ENCODE assay signal across 8 cellular contexts in the genomic region with DNA sequence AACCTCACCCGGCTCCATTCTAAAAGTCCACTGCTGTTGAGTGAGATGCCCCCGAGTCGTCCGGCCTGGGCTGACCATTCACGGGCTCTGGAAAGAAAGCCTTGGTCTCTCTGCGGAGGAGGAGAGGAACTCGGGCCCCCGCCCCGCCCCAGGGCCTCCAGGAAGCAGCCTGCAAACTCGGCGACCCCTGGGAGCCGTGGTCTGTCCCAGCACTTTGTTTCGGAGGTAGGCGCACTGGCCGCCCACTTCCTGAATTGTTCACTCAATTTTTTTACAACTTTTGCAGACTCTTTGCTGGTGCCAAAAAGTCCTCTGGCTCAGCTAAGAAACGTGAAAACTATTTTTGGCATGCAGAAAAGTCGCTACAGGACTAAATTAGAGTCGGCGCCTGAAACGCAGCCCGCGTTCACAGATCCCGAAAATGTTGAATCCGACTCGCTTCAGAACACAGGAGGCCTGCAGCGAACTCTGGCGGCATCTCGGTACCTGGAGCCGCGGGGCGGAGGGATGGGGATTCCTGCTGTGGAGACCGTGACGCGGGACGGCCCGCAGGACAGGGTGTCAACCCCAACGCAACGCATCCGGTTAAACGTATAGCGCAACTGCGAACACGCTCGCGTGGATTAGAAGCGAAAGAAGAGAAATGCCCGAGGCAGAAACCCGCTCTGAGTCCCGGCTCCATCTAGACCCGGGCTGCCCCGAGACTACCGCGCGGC. TPM values are rescaled to one million over a fixed set of nuclear protein-coding genes. Genes with fewer than 3 reads are reported as not detected.
DNase-seq lines count a peak whose midpoint lies in the region; ATAC-seq and TF ChIP-seq lines count a peak whose summit lies in the region.

No MANE protein-coding gene starts in this region.

- TF ChIP-seq CTCF in HCT116 (IDR thresholded peaks at IDR 0.05 in 2 of 3, conservative IDR thresholded peaks at IDR 0.05 in 1 of 3; ENCODE audit: borderline replicate concordance in 1 of 3, insufficient read depth in 1 of 3, low read depth in 2 of 3, low read length in 2 of 3) (peak in 2 of 3 experiments; percentile 10 to 45; a peak in 1 of 6 replicates), mucosa of descending colon (IDR thresholded peaks at IDR 0.05) (no peak), thyroid gland (IDR thresholded peaks at IDR 0.05) (peak in 5 of 6 experiments; percentile 18 to 63 (median 56))

- 4 to 5% methylated on average over 33 to 46 of the region's 54 CpGs for WGBS in thyroid gland, 2 donors

- H3K9me3 ChIP-seq in HCT116 (ENCODE audit: control insufficient read depth in 1 of 2, insufficient read depth in 1 of 2, low read depth in 1 of 2, low read length in 2 of 2) (no peaks in the 10 kb centered on the region), mucosa of descending colon (no peaks in the 10 kb centered on the region), thyroid gland (no peaks in the 10 kb centered on the region)

- H3K4me3 ChIP-seq in HCT116 (replicated peaks in 1 of 2; ENCODE audit: low read depth in 1 of 2, low read length in 2 of 2) (peak overlapping the region; percentile 43 to 44), mucosa of descending colon (no peak overlapping the region), thyroid gland (replicated peaks in 1 of 3) (peak overlapping the region in 2 of 3 donors; percentile 9 to 77)

- H2AFZ ChIP-seq in HCT116 (ENCODE audit: low read depth, low read length, poor library complexity, severe bottlenecking): no peak overlapping the region

- H3K4me1 ChIP-seq in HCT116 (ENCODE audit: control insufficient read depth in 1 of 2, insufficient read depth in 2 of 2, low read length in 2 of 2): peaks cover 0 to 2% of the 10 kb centered on the region in 2 experiments; a peak in 1 of 4 replicates
- peaks cover 5% of the 10 kb centered on the region for H3K4me1 ChIP-seq in mucosa of descending colon (ENCODE audit: low read depth)
- peaks cover 3 to 24% of the 10 kb centered on the region in 2 donors for H3K4me1 ChIP-seq in thyroid gland

- H3K27me3 Mint-ChIP-seq in activated CD4-positive, alpha-beta memory T cell treated with anti-CD3 and anti-CD28 coated beads for 36 hours: peaks cover 34% of the 10 kb centered on the region

- H3K4me3 Mint-ChIP-seq in activated CD4-positive, alpha-beta memory T cell treated with anti-CD3 and anti-CD28 coated beads for 36 hours: no peak overlapping the region

- H3K4me2 ChIP-seq in HCT116 (ENCODE audit: low read length): peak overlapping the region; percentile 62

- intact Hi-C loops in HCT116 (cut with micrococcal nuclease): no loop called here
- intact Hi-C loops in activated CD4-positive, alpha-beta memory T cell treated with anti-CD3 and anti-CD28 coated beads for 36 hours (cut with micrococcal nuclease): no loop called here
- intact Hi-C loops in mucosa of descending colon (cut with DNase I, micrococcal nuclease): loop anchor here in 1 of 2 donors (10.0 kb wide), 2 partner anchors 68 to 148 kb away; no protein-coding TSS in a partner anchor
- intact Hi-C loops in thyroid gland (cut with DNase I): loop anchor here (5.0 kb wide), 2 partner anchors 36 to 191 kb away; no protein-coding TSS in a partner anchor

- no peaks in the 10 kb centered on the region for H3K79me2 ChIP-seq in HCT116 (ENCODE audit: insufficient read depth, low read length)

- no peaks in the 10 kb centered on the region for H3K36me3 ChIP-seq in HCT116 (ENCODE audit: control insufficient read depth in 1 of 2, insufficient read depth in 2 of 2, low read length in 2 of 2)
- no peaks in the 10 kb centered on the region for H3K36me3 ChIP-seq in mucosa of descending colon (ENCODE audit: low read depth)
- no peaks in the 10 kb centered on the region for H3K36me3 ChIP-seq in thyroid gland

- ATAC-seq in HCT116: peak; percentile 74
- ATAC-seq in mucosa of descending colon: peak; percentile 52
- ATAC-seq in GM21367 (IDR thresholded peaks at IDR 0.05; ENCODE audit: unreplicated experiment): no peak

- peak; percentile 48 for TF ChIP-seq RAD21 in HCT116 (IDR thresholded peaks at IDR 0.05; ENCODE audit: low read depth)

- peaks cover 3% of the 10 kb centered on the region; the same call in 1 of the 2 replicates for H3K27me3 ChIP-seq in HCT116 (ENCODE audit: insufficient read depth, low read length)
- no peaks in the 10 kb centered on the region for H3K27me3 ChIP-seq in thyroid gland

- H3K9ac ChIP-seq in HCT116 (ENCODE audit: low read length): no peak overlapping the region

- H3K27ac ChIP-seq in HCT116 (ENCODE audit: low read depth, low read length): peak overlapping the region; percentile 29; the same call in 1 of the 2 replicates
- peak overlapping the region; percentile 75 to 94 (median 85) for H3K27ac ChIP-seq in thyroid gland

- H3K4me1 Mint-ChIP-seq in activated CD4-positive, alpha-beta memory T cell treated with anti-CD3 and anti-CD28 coated beads for 36 hours (ENCODE audit: low read depth): peaks cover 7% of the 10 kb centered on the region

- no peaks in the 10 kb centered on the region for H3K36me3 Mint-ChIP-seq in activated CD4-positive, alpha-beta memory T cell treated with anti-CD3 and anti-CD28 coated beads for 36 hours

- no TSS peak for BruUV-seq in HCT116 (replicated peaks; lab: Mats Ljungman, UMichigan)

- RAD21 ChIA-PET in HCT116 (lab: Charles Lee; ENCODE audit: low non-redundant PET in 1 of 2, low total read pairs in 2 of 2, uncharacterized antibody in 2 of 2, unreplicated experiment in 2 of 2): no interaction called here

- H3K27ac Mint-ChIP-seq in activated CD4-positive, alpha-beta memory T cell treated with anti-CD3 and anti-CD28 coated beads for 36 hours: no peak overlapping the region

- CTCF ChIA-PET in HCT116 (lab: Charles Lee): no interaction called here
- CTCF ChIA-PET in activated CD4-positive, alpha-beta memory T cell treated with anti-CD3 and anti-CD28 coated beads for 36 hours (lab: Charles Lee): no interaction called here

- POLR2A ChIA-PET in HCT116 (lab: Charles Lee): no interaction called here
- POLR2A ChIA-PET in activated CD4-positive, alpha-beta memory T cell treated with anti-CD3 and anti-CD28 coated beads for 36 hours (lab: Charles Lee): no interaction called here

- H3K9me3 Mint-ChIP-seq in activated CD4-positive, alpha-beta memory T cell treated with anti-CD3 and anti-CD28 coated beads for 36 hours: no peaks in the 10 kb centered on the region

- no peaks in the 10 kb centered on the region for H3K9me2 ChIP-seq in HCT116 (ENCODE audit: insufficient read depth)

- H4K20me1 ChIP-seq in HCT116 (ENCODE audit: insufficient read depth): no peaks in the 10 kb centered on the region

- TF ChIP-seq POLR2A in HCT116 (IDR thresholded peaks at IDR 0.05; ENCODE audit: borderline replicate concordance, extremely low read depth, insufficient read depth, insufficient read length): no peak
- no peak for TF ChIP-seq POLR2A in thyroid gland (IDR thresholded peaks at IDR 0.05)

- no peak for DNase-seq in HCT116 (ENCODE audit: low read depth, low spot score)
- DNase-seq in activated CD4-positive, alpha-beta memory T cell treated with anti-CD3 and anti-CD28 coated beads for 36 hours: peak; percentile 20
- DNase-seq in fibroblast of gingiva (ENCODE audit: low read depth): peak; percentile 91
- peak in 2 of 3 donors; percentile 69 to 77 for DNase-seq in mucosa of descending colon
- DNase-seq in thyroid gland: peak; percentile 78 to 81
- no peak for DNase-seq in HuH-7 (ENCODE audit: low spot score)
- no peak for DNase-seq in NCI-H345 (lab: John Stamatoyannopoulos, UW)

TF ChIP-seq in HCT116, 20 proteins besides CTCF, POLR2A, EP300 and RAD21 (continues in another document):
- TF ChIP-seq JUND (IDR thresholded peaks at IDR 0.05) (no peak), TCF7L2 (IDR thresholded peaks at IDR 0.05; ENCODE audit: borderline replicate concordance, extremely low read depth, insufficient read depth, insufficient read length) (no peak), EZH2 (IDR thresholded peaks at IDR 0.05) (no peak), SP1 (IDR thresholded peaks at IDR 0.05; ENCODE audit: low read depth) (no peak), CBX3 (IDR thresholded peaks at IDR 0.05; ENCODE audit: low read depth) (no peak)
- TF ChIP-seq, protein P1, sequence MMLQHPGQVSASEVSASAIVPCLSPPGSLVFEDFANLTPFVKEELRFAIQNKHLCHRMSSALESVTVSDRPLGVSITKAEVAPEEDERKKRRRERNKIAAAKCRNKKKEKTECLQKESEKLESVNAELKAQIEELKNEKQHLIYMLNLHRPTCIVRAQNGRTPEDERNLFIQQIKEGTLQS (IDR thresholded peaks at IDR 0.05): no peak
- TF ChIP-seq, protein P2, sequence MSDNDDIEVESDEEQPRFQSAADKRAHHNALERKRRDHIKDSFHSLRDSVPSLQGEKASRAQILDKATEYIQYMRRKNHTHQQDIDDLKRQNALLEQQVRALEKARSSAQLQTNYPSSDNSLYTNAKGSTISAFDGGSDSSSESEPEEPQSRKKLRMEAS (IDR thresholded peaks at IDR 0.05): no peak
- TF ChIP-seq, protein P3, sequence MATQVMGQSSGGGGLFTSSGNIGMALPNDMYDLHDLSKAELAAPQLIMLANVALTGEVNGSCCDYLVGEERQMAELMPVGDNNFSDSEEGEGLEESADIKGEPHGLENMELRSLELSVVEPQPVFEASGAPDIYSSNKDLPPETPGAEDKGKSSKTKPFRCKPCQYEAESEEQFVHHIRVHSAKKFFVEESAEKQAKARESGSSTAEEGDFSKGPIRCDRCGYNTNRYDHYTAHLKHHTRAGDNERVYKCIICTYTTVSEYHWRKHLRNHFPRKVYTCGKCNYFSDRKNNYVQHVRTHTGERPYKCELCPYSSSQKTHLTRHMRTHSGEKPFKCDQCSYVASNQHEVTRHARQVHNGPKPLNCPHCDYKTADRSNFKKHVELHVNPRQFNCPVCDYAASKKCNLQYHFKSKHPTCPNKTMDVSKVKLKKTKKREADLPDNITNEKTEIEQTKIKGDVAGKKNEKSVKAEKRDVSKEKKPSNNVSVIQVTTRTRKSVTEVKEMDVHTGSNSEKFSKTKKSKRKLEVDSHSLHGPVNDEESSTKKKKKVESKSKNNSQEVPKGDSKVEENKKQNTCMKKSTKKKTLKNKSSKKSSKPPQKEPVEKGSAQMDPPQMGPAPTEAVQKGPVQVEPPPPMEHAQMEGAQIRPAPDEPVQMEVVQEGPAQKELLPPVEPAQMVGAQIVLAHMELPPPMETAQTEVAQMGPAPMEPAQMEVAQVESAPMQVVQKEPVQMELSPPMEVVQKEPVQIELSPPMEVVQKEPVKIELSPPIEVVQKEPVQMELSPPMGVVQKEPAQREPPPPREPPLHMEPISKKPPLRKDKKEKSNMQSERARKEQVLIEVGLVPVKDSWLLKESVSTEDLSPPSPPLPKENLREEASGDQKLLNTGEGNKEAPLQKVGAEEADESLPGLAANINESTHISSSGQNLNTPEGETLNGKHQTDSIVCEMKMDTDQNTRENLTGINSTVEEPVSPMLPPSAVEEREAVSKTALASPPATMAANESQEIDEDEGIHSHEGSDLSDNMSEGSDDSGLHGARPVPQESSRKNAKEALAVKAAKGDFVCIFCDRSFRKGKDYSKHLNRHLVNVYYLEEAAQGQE (IDR thresholded peaks at IDR 0.05; ENCODE audit: low read depth): no peak

RNA-seq across cellular contexts. Expression of a gene that starts 1.5 kb away (rescaled TPM):
- total RNA-seq in HCT116 (2021; ENCODE audit: unreplicated experiment) (10.7 TPM), mucosa of descending colon (10 to 100 TPM in 2 of 3 donors, 1 to 10 TPM in 1; 9.3 to 52.4 (median 11.9) TPM), thyroid gland (10 to 100 TPM in 3 of 4 donors, 1 to 10 TPM in 1; 6.9 to 17.3 (median 13.6) TPM)
- polyA plus RNA-seq in HCT116 (2012): 5.1 and 6.4 TPM in 2 replicates
- not detected for total RNA-seq in activated CD4-positive, alpha-beta memory T cell treated with anti-CD3 and anti-CD28 coated beads for 36 hours

Comparison
In these comparisons a context has a peak if more than half of its experiments do, and no peak if none do; other contexts are left out.
1. DNase-seq: peak in activated CD4-positive, alpha-beta memory T cell treated with anti-CD3 and anti-CD28 coated beads for 36 hours (single experiment), fibroblast of gingiva (single experiment), mucosa of descending colon (2 of 3) and thyroid gland (2 of 2); none in HCT116 (single experiment), HuH-7 (single experiment) and NCI-H345 (single experiment).
2. RNA of a gene that starts 1.5 kb away (total RNA-seq): 6.9 to 17.3 TPM in thyroid gland, 9.3 to 52.4 TPM in mucosa of descending colon and 10.7 TPM in HCT116 (single experiment); not detected in activated CD4-positive, alpha-beta memory T cell treated with anti-CD3 and anti-CD28 coated beads for 36 hours; every median in the first group is over 4 times any median in the second.